1 cellular context compared by ENCODE assay signal in genomic region chr9:88392549-88392948, GRCh38.
TF ChIP-seq lines count a peak whose summit lies in the region.

No MANE protein-coding gene starts in this region.

TF ChIP-seq in WTC11, 78 proteins besides CTCF, POLR2A, EP300 and RAD21 (continued from another document):
- TF ChIP-seq IRF1 (CRISPR knock-in tag; IDR thresholded peaks at IDR 0.05) = no peak
- TF ChIP-seq ZNF138 (CRISPR knock-in tag; conservative IDR thresholded peaks at IDR 0.05) = no peak
- no peak for TF ChIP-seq OVOL2 (CRISPR knock-in tag; IDR thresholded peaks at IDR 0.05; ENCODE audit: borderline replicate concordance)
- TF ChIP-seq USF2 (CRISPR knock-in tag; IDR thresholded peaks at IDR 0.05) = no peak
- no peak for TF ChIP-seq NR1H2 (CRISPR knock-in tag; IDR thresholded peaks at IDR 0.05)
- TF ChIP-seq E2F5 (CRISPR knock-in tag; IDR thresholded peaks at IDR 0.05) = no peak
